Comparison of ENCODE assay signal across 11 cellular contexts in the genomic region with DNA sequence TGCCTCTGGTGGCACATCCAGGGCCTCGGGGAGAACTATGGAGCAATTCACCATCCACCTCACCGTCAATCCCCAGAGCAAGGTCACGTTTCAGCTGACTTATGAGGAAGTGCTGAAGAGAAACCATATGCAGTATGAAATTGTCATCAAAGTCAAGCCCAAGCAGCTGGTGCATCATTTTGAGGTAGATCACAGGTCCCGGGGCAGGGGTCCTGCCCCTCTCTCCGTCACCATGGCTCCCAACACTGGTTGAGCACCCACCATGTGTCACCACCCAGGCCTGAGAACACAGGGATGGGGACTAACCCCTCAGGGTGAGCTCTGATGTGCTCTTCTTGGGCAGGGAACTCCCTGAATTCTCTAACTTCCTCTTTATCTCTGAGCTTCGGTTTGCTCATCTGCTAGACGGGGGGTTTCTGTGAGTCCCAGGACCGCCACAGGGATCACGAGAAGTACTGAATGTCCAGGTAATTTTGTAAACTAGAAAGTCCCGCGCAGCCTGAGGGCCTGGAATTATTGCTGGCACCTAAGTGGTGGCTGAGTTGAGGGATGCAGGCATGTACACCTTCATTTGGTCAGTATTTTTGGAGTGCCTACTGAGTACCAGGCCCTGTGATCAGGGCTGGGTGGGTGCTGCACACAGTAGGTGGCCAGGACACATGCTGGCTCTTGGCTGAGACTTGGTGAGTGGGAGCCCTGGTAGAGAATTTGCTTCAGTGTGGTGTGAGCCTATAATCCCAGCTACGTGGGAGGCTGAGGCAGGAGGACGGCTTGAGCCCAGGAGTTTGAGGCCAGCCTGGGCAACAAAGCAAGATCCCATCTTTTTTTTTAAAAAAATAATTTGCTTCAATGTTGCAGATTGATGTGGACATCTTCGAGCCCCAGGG. TPM values are rescaled to one million over a fixed set of nuclear protein-coding genes. Genes with fewer than 3 reads are reported as not detected.
DNase-seq lines count a peak whose midpoint lies in the region; ATAC-seq lines count a peak whose summit lies in the region.
"Had no signal": no experiment of that assay in that cellular context is flagged by ENCODE, and none has a peak within 500 bp of the region (broad histone marks: within the 10 kb centered on the region; RNA-seq: fewer than 3 reads in every experiment).

No MANE protein-coding gene starts in this region.

- ATAC-seq in GM18517 (IDR thresholded peaks at IDR 0.05; ENCODE audit: unreplicated experiment), result peak; percentile 59
- peak; percentile 81 for ATAC-seq in GM21723 (IDR thresholded peaks at IDR 0.05; ENCODE audit: unreplicated experiment)

- peak; percentile 82 for DNase-seq in MV-4-11 (lab: John Stamatoyannopoulos, UW)
- DNase-seq in mesenteric fat pad (ENCODE audit: low spot score), result peak; percentile 67
- DNase-seq in GM03348 (ENCODE audit: low spot score), result no peak
- no peak for DNase-seq in NK-92 treated with Interleukin-12 subunit alpha and Interleukin-12 subunit beta, amount 100 ng/mL, for 24 hours (lab: John Stamatoyannopoulos, UW)
- DNase-seq in occipital lobe (lab: John Stamatoyannopoulos, UW), result no peak
- no peak for DNase-seq in DMS53 (lab: John Stamatoyannopoulos, UW)
- DNase-seq: GF-D8, NCI-H446 treated with DMSO at 0.1 percent for 48 hours had no signal

RNA-seq across cellular contexts. Expression of a gene that starts 2.3 kb away (rescaled TPM):
- total RNA-seq in mesenteric fat pad (not detected), occipital lobe (0.94 TPM)
- total RNA-seq: chondrocyte had no signal

RNA-seq across cellular contexts. Expression of a gene that starts 8.9 kb away (rescaled TPM):
- total RNA-seq in mesenteric fat pad, result 18.1 TPM
- total RNA-seq in occipital lobe, result 46.0 TPM

RNA-seq across cellular contexts. Expression of a gene that starts 14.9 kb away (rescaled TPM):
- 0.71 TPM for total RNA-seq in mesenteric fat pad
- 0.16 TPM for total RNA-seq in occipital lobe

RNA-seq across cellular contexts. Expression of a gene that starts 50.8 kb away (rescaled TPM):
- total RNA-seq in mesenteric fat pad, result 4.3 TPM
- 2.8 TPM for total RNA-seq in occipital lobe

RNA-seq across cellular contexts. Expression of a gene that starts 55.2 kb away (rescaled TPM):
- total RNA-seq in mesenteric fat pad, result 2.4 TPM
- total RNA-seq in occipital lobe, result not detected

Comparison
In these comparisons a context has a peak if more than half of its experiments do, and no peak if none do; other contexts are left out.
1. DNase-seq: peak in MV-4-11 (single experiment) and mesenteric fat pad (single experiment); none in GM03348 (single experiment), NK-92 treated with Interleukin-12 subunit alpha and Interleukin-12 subunit beta, amount 100 ng/mL, for 24 hours (single experiment), occipital lobe (single experiment) and DMS53 (single experiment).